Comparison of ENCODE assay signal across 8 cellular contexts in the genomic region with DNA sequence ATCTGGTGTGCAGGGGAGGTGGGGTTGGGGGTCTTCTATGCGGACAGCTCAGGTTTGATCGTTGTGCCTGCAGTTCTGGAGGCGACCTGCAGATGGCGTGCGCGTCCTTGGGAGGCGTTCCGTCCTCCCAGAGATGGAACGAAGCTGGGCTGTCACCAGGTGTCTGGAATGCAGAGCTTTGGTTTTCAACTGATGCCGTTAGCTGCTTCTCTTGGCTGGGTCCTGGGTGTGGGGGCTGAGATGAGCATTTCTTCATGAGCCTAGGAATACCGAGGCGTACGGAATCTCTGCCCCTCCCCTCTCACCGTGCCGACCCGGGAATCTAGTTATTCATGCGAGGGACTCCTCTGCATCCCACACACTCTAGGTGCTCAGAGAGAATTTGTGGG.
DNase-seq lines count a peak whose midpoint lies in the region; ATAC-seq, FAIRE-seq and TF ChIP-seq lines count a peak whose summit lies in the region.

No MANE protein-coding gene starts in this region.

- peaks cover 0 to 1% of the 10 kb centered on the region in 2 donors for H3K27me3 Mint-ChIP-seq in CD4-positive, alpha-beta memory T cell
- H3K27me3 Mint-ChIP-seq in activated T-helper 17 cell treated with anti-CD3 and anti-CD28 coated beads, Interleukin-2, amount 50 U/mL, for 72 hours, result peaks cover 1% of the 10 kb centered on the region

- no peak for TF ChIP-seq POLR2A in suprapubic skin (IDR thresholded peaks at IDR 0.05)

- TF ChIP-seq EP300 in suprapubic skin (IDR thresholded peaks at IDR 0.05), result no peak

- H3K36me3 ChIP-seq in CD4-positive, alpha-beta memory T cell (ENCODE audit: insufficient read depth, low read length), result no peaks in the 10 kb centered on the region
- H3K36me3 ChIP-seq in suprapubic skin, result no peaks in the 10 kb centered on the region

- H3K4me1 Mint-ChIP-seq in CD4-positive, alpha-beta memory T cell, result peaks cover 0 to 13% (median under 1%) of the 10 kb centered on the region in 4 donors
- H3K4me1 Mint-ChIP-seq in activated T-helper 17 cell treated with anti-CD3 and anti-CD28 coated beads, Interleukin-2, amount 50 U/mL, for 72 hours, result peaks cover 5% of the 10 kb centered on the region

- CTCF ChIA-PET in CD4-positive, alpha-beta memory T cell (lab: Charles Lee; ENCODE audit: partially characterized antibody), result interaction anchor here (0.7 to 4.0 kb wide), 48 partner anchors 9 to 745 kb away, joined by 3 to 51 read pairs (median 3); a partner anchor contains a TSS

- H3K4me3 ChIP-seq in CD4-positive, alpha-beta memory T cell (ENCODE audit: low read length in 2 of 2), result no peak overlapping the region
- H3K4me3 ChIP-seq in foreskin fibroblast (ENCODE audit: low read depth in 1 of 2, low read length in 2 of 2) (no peak overlapping the region), suprapubic skin (no peak overlapping the region)

- H3K9me3 ChIP-seq in CD4-positive, alpha-beta memory T cell (ENCODE audit: control insufficient read depth in 1 of 2, low read length in 2 of 2), result no peaks in the 10 kb centered on the region
- no peaks in the 10 kb centered on the region for H3K9me3 ChIP-seq in suprapubic skin

- H3K4me1 ChIP-seq in CD4-positive, alpha-beta memory T cell (ENCODE audit: insufficient read depth, low read length), result peaks cover 6% of the 10 kb centered on the region
- no peaks in the 10 kb centered on the region for H3K4me1 ChIP-seq in suprapubic skin

- DNase-seq in CD4-positive, alpha-beta memory T cell, result peak in 4 of 5 donors; percentile 42 to 59 (median 52)
- DNase-seq in HPDE6-E6E7 (ENCODE audit: extremely low spot score) (peak; percentile 62), RCC 7860 (ENCODE audit: low spot score) (peak; percentile 12), foreskin fibroblast (peak; percentile 28 to 75), nucleus accumbens (lab: John Stamatoyannopoulos, UW) (peak in 52 of 56 donors; percentile 18 to 88 (median 68)), suprapubic skin (ENCODE audit: low spot score in 2 of 2) (peak in 1 of 2 donors; percentile 77)

- peak overlapping the region in 4 of 8 donors; percentile 6 to 60 (median 36) for H3K4me3 Mint-ChIP-seq in CD4-positive, alpha-beta memory T cell
- H3K4me3 Mint-ChIP-seq in activated T-helper 17 cell treated with anti-CD3 and anti-CD28 coated beads, Interleukin-2, amount 50 U/mL, for 72 hours, result no peak overlapping the region

- H3K36me3 Mint-ChIP-seq in CD4-positive, alpha-beta memory T cell, result no peaks in the 10 kb centered on the region
- H3K36me3 Mint-ChIP-seq in activated T-helper 17 cell treated with anti-CD3 and anti-CD28 coated beads, Interleukin-2, amount 50 U/mL, for 72 hours (ENCODE audit: low read depth), result no peaks in the 10 kb centered on the region

- 8% methylated on average over 15 of the region's 17 CpGs for WGBS in suprapubic skin

- FAIRE-seq in RCC 7860 (lab: Jason Lieb, UNC), result no peak

- no peak overlapping the region for H3K27ac ChIP-seq in CD4-positive, alpha-beta memory T cell (ENCODE audit: low read depth, low read length)
- no peak overlapping the region for H3K27ac ChIP-seq in suprapubic skin

- no peaks in the 10 kb centered on the region for H3K9me3 Mint-ChIP-seq in CD4-positive, alpha-beta memory T cell
- H3K9me3 Mint-ChIP-seq in activated T-helper 17 cell treated with anti-CD3 and anti-CD28 coated beads, Interleukin-2, amount 50 U/mL, for 72 hours, result no peaks in the 10 kb centered on the region

- H3K27me3 ChIP-seq in CD4-positive, alpha-beta memory T cell (ENCODE audit: insufficient read depth, low read length), result no peaks in the 10 kb centered on the region
- peaks cover 9% of the 10 kb centered on the region for H3K27me3 ChIP-seq in suprapubic skin

- intact Hi-C loops in CD4-positive, alpha-beta memory T cell (cut with micrococcal nuclease), result loop anchor here (1.0 to 10.0 kb wide), 3 partner anchors 391 to 749 kb away; a partner anchor contains a TSS

- peak; percentile 48 for ATAC-seq in activated T-helper 17 cell treated with anti-CD3 and anti-CD28 coated beads, Interleukin-2, amount 50 U/mL, for 72 hours (replicated peaks)
- no peak for ATAC-seq in GM21786 (IDR thresholded peaks at IDR 0.05; ENCODE audit: unreplicated experiment)

- no peak overlapping the region for H3K27ac Mint-ChIP-seq in CD4-positive, alpha-beta memory T cell
- H3K27ac Mint-ChIP-seq in activated T-helper 17 cell treated with anti-CD3 and anti-CD28 coated beads, Interleukin-2, amount 50 U/mL, for 72 hours, result no peak overlapping the region

- TF ChIP-seq CTCF in foreskin fibroblast (IDR thresholded peaks at IDR 0.05; ENCODE audit: low read depth, low read length), result peak; percentile 94
- TF ChIP-seq CTCF in suprapubic skin (IDR thresholded peaks at IDR 0.05), result peak; percentile 62 to 97

- POLR2A ChIA-PET in CD4-positive, alpha-beta memory T cell (lab: Charles Lee; ENCODE audit: partially characterized antibody), result interaction anchor here (0.9 to 1.1 kb wide), 2 partner anchors 195 to 549 kb away, joined by 3 read pairs; no protein-coding TSS in a partner anchor
